Comparison of ENCODE assay signal across 8 cellular contexts in genomic region chr16:67014641-67015315, GRCh38. TPM values are rescaled to one million over a fixed set of nuclear protein-coding genes. Genes with fewer than 3 reads are reported as not detected.
DNase-seq lines count a peak whose midpoint lies in the region; ATAC-seq lines count a peak whose summit lies in the region.

No MANE protein-coding gene starts in this region.

- no peak for ATAC-seq in activated CD8-positive, alpha-beta T cell treated with anti-CD3 and anti-CD28 coated beads, Interleukin-2, amount 10 ng/mL, durations not matched to agents 7 days and 5 days
- no peak for ATAC-seq in stimulated activated naive CD8-positive, alpha-beta T cell treated with anti-CD3 and anti-CD28 coated beads, Interleukin-15, amount 100 ng/mL, for 72 hours
- ATAC-seq in HG03460 (IDR thresholded peaks at IDR 0.05; ENCODE audit: unreplicated experiment) = no peak

- peak; percentile 35 for DNase-seq in NCI-H82 (lab: John Stamatoyannopoulos, UW)
- no peak for DNase-seq in NCI-H82 treated with DMSO at 0.1 percent for 48 hours (lab: John Stamatoyannopoulos, UW; ENCODE audit: unreplicated experiment)
- DNase-seq in activated CD8-positive, alpha-beta T cell treated with anti-CD3 and anti-CD28 coated beads, Interleukin-2, amount 10 ng/mL, durations not matched to agents 7 days and 5 days = no peak
- peak; percentile 50 for DNase-seq in islet precursor cell
- no peak for DNase-seq in stimulated activated naive CD8-positive, alpha-beta T cell treated with anti-CD3 and anti-CD28 coated beads, Interleukin-15, amount 100 ng/mL, for 72 hours
- DNase-seq in DMS153 (lab: John Stamatoyannopoulos, UW) = no peak
- DNase-seq in Ammon's horn (ENCODE audit: low spot score) = no peak

- no peaks in the 10 kb centered on the region for H3K27me3 Mint-ChIP-seq in activated CD8-positive, alpha-beta T cell treated with anti-CD3 and anti-CD28 coated beads, Interleukin-2, amount 10 ng/mL, durations not matched to agents 7 days and 5 days (ENCODE audit: low read depth)
- H3K27me3 Mint-ChIP-seq in stimulated activated naive CD8-positive, alpha-beta T cell treated with anti-CD3 and anti-CD28 coated beads, Interleukin-15, amount 100 ng/mL, for 72 hours = no peaks in the 10 kb centered on the region

- H3K36me3 Mint-ChIP-seq in activated CD8-positive, alpha-beta T cell treated with anti-CD3 and anti-CD28 coated beads, Interleukin-2, amount 10 ng/mL, durations not matched to agents 7 days and 5 days (ENCODE audit: low read depth) = peaks cover 16% of the 10 kb centered on the region

- H3K9me3 Mint-ChIP-seq in activated CD8-positive, alpha-beta T cell treated with anti-CD3 and anti-CD28 coated beads, Interleukin-2, amount 10 ng/mL, durations not matched to agents 7 days and 5 days (ENCODE audit: insufficient read depth) = no peaks in the 10 kb centered on the region
- H3K9me3 Mint-ChIP-seq in stimulated activated naive CD8-positive, alpha-beta T cell treated with anti-CD3 and anti-CD28 coated beads, Interleukin-15, amount 100 ng/mL, for 72 hours = no peaks in the 10 kb centered on the region

- H3K27ac Mint-ChIP-seq in activated CD8-positive, alpha-beta T cell treated with anti-CD3 and anti-CD28 coated beads, Interleukin-2, amount 10 ng/mL, durations not matched to agents 7 days and 5 days = peak overlapping the region; percentile 96
- peak overlapping the region; percentile 2 to 96 for H3K27ac Mint-ChIP-seq in stimulated activated naive CD8-positive, alpha-beta T cell treated with anti-CD3 and anti-CD28 coated beads, Interleukin-15, amount 100 ng/mL, for 72 hours

- peaks cover 62% of the 10 kb centered on the region for H3K4me1 Mint-ChIP-seq in activated CD8-positive, alpha-beta T cell treated with anti-CD3 and anti-CD28 coated beads, Interleukin-2, amount 10 ng/mL, durations not matched to agents 7 days and 5 days (ENCODE audit: low read depth)
- peaks cover 40% of the 10 kb centered on the region for H3K4me1 Mint-ChIP-seq in stimulated activated naive CD8-positive, alpha-beta T cell treated with anti-CD3 and anti-CD28 coated beads, Interleukin-15, amount 100 ng/mL, for 72 hours

- POLR2A ChIA-PET in activated CD8-positive, alpha-beta T cell treated with anti-CD3 and anti-CD28 coated beads, Interleukin-2, amount 10 ng/mL, durations not matched to agents 7 days and 5 days (lab: Charles Lee) = interaction anchor here (0.5 to 2.1 kb wide), 12 partner anchors 12 to 212 kb away, joined by 3 to 15 read pairs (median 7); partner anchors contain the start of genes CES4A, FBXL8, TMEM208 and TRADD

- CTCF ChIA-PET in activated CD8-positive, alpha-beta T cell treated with anti-CD3 and anti-CD28 coated beads, Interleukin-2, amount 10 ng/mL, durations not matched to agents 7 days and 5 days (lab: Charles Lee) = interaction anchor here (0.8 to 4.9 kb wide), 21 partner anchors 12 to 170 kb away, joined by 3 to 75 read pairs (median 6); partner anchors contain the start of genes B3GNT9, CES3, FBXL8 and TRADD

- peak overlapping the region; percentile 89 for H3K4me3 Mint-ChIP-seq in activated CD8-positive, alpha-beta T cell treated with anti-CD3 and anti-CD28 coated beads, Interleukin-2, amount 10 ng/mL, durations not matched to agents 7 days and 5 days
- H3K4me3 Mint-ChIP-seq in stimulated activated naive CD8-positive, alpha-beta T cell treated with anti-CD3 and anti-CD28 coated beads, Interleukin-15, amount 100 ng/mL, for 72 hours = peak overlapping the region; percentile 89 to 95

RNA-seq across cellular contexts. Expression of gene CBFB, which starts 14.2 kb away (rescaled TPM):
- 100 to 1,000 TPM; 235 to 241 TPM for total RNA-seq in activated CD8-positive, alpha-beta T cell treated with anti-CD3 and anti-CD28 coated beads, Interleukin-2, amount 10 ng/mL, durations not matched to agents 7 days and 5 days

RNA-seq across cellular contexts. Expression of gene CES4A, which starts 26.4 kb away (rescaled TPM):
- 10 to 100 TPM; 10.5 to 12.0 TPM for total RNA-seq in activated CD8-positive, alpha-beta T cell treated with anti-CD3 and anti-CD28 coated beads, Interleukin-2, amount 10 ng/mL, durations not matched to agents 7 days and 5 days

RNA-seq across cellular contexts. Expression of gene CES3, which starts 53.7 kb away (rescaled TPM):
- total RNA-seq in activated CD8-positive, alpha-beta T cell treated with anti-CD3 and anti-CD28 coated beads, Interleukin-2, amount 10 ng/mL, durations not matched to agents 7 days and 5 days = 1 to 10 TPM; 2.4 to 4.3 TPM

Comparison
In these comparisons a context has a peak if more than half of its experiments do, and no peak if none do; other contexts are left out.
1. DNase-seq: peak in NCI-H82 (single experiment) and islet precursor cell (single experiment); none in NCI-H82 treated with DMSO at 0.1 percent for 48 hours (single experiment), activated CD8-positive, alpha-beta T cell treated with anti-CD3 and anti-CD28 coated beads, Interleukin-2, amount 10 ng/mL, durations not matched to agents 7 days and 5 days (single experiment), stimulated activated naive CD8-positive, alpha-beta T cell treated with anti-CD3 and anti-CD28 coated beads, Interleukin-15, amount 100 ng/mL, for 72 hours (0 of 2), DMS153 (single experiment) and Ammon's horn (single experiment).